8 cellular contexts compared by ENCODE assay signal in the genomic region with DNA sequence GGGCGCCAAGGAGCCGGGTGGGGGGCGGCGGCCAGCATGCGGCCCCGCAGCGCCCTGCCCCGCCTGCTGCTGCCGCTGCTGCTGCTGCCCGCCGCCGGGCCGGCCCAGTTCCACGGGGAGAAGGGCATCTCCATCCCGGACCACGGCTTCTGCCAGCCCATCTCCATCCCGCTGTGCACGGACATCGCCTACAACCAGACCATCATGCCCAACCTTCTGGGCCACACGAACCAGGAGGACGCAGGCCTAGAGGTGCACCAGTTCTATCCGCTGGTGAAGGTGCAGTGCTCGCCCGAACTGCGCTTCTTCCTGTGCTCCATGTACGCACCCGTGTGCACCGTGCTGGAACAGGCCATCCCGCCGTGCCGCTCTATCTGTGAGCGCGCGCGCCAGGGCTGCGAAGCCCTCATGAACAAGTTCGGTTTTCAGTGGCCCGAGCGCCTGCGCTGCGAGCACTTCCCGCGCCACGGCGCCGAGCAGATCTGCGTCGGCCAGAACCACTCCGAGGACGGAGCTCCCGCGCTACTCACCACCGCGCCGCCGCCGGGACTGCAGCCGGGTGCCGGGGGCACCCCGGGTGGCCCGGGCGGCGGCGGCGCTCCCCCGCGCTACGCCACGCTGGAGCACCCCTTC. TPM values are rescaled to one million over a fixed set of nuclear protein-coding genes. Genes with fewer than 3 reads are reported as not detected.
DNase-seq lines count a peak whose midpoint lies in the region; ATAC-seq and TF ChIP-seq lines count a peak whose summit lies in the region.

No MANE protein-coding gene starts in this region.

- no peaks in the 10 kb centered on the region for H3K27me3 ChIP-seq in MG63

- ATAC-seq in omental fat pad (ENCODE audit: low FRiP score) (peak; percentile 34), GM19463 (IDR thresholded peaks at IDR 0.05; ENCODE audit: unreplicated experiment) (no peak), HG03025 (IDR thresholded peaks at IDR 0.05; ENCODE audit: low FRiP score, unreplicated experiment) (no peak)

- H3K9me3 ChIP-seq in MG63 = no peaks in the 10 kb centered on the region

- TF ChIP-seq CTCF in fibroblast of pulmonary artery (IDR thresholded peaks at IDR 0.05; ENCODE audit: low read length, missing control alignments) = no peak
- no peak for TF ChIP-seq CTCF in omental fat pad (IDR thresholded peaks at IDR 0.05)

- peaks cover 28% of the 10 kb centered on the region for H3K36me3 ChIP-seq in MG63

- peak; percentile 69 for DNase-seq in ELF-1 (ENCODE audit: low read depth, low spot score)
- peak; percentile 69 for DNase-seq in MG63
- DNase-seq in activated T-cell treated with anti-CD3 and anti-CD28 coated beads for 48 hours (ENCODE audit: low read depth) = peak; percentile 33
- peak; percentile 64 for DNase-seq in fibroblast of pulmonary artery (ENCODE audit: low read depth)
- DNase-seq in omental fat pad (ENCODE audit: low spot score) = no peak
- no peak for DNase-seq in hippocampal formation (lab: John Stamatoyannopoulos, UW)

- H3K4me3 ChIP-seq in MG63 (peak overlapping the region; percentile 67), fibroblast of pulmonary artery (replicated peaks; ENCODE audit: low read depth, low read length) (peak overlapping the region; percentile 84)

RNA-seq across cellular contexts. Expression of a gene that starts 0.5 kb away (rescaled TPM):
- total RNA-seq in MG63 (2014; rRNA removed; shearing (Covaris generic); ENCODE audit: low replicate concordance) = 29.6 and 46.3 TPM in 2 replicates
- 1 to 10 TPM in 3 of 4 donors, under 1 TPM in 1; 0.74 to 2.4 (median 2.0) TPM for total RNA-seq in omental fat pad

RNA-seq across cellular contexts. Expression of a gene that starts 54.6 kb away (rescaled TPM):
- 5.2 and 5.5 TPM in 2 replicates for total RNA-seq in MG63 (2014; rRNA removed; shearing (Covaris generic); ENCODE audit: low replicate concordance)
- total RNA-seq in omental fat pad = 10 to 100 TPM; 25.7 to 58.5 (median 34.6) TPM

Comparison
In these comparisons a context has a peak if more than half of its experiments do, and no peak if none do; other contexts are left out.
1. DNase-seq: peak in ELF-1 (single experiment), MG63 (single experiment), activated T-cell treated with anti-CD3 and anti-CD28 coated beads for 48 hours (single experiment) and fibroblast of pulmonary artery (single experiment); none in omental fat pad (single experiment) and hippocampal formation (0 of 2).